Comparison of ENCODE assay signal across 28 cellular contexts in genomic region chr6:111211411-111212030, GRCh38.
DNase-seq lines count a peak whose midpoint lies in the region; ATAC-seq and TF ChIP-seq lines count a peak whose summit lies in the region.
"Had no signal": no experiment of that assay in that cellular context is flagged by ENCODE, and none has a peak within 500 bp of the region (broad histone marks: within the 10 kb centered on the region; RNA-seq: fewer than 3 reads in every experiment).

No MANE protein-coding gene starts in this region.

- H3K4me3 ChIP-seq in endodermal cell (ENCODE audit: low read length) (no peak overlapping the region), mesendoderm (ENCODE audit: low read length) (no peak overlapping the region)
- H3K4me3 ChIP-seq: BLaER1, cardiac muscle cell, lung, pancreas, Peyer's patch, right atrium auricular region, SJCRH30, spleen, suprapubic skin had no signal

- no peak overlapping the region for H3K4me2 ChIP-seq in mesendoderm (ENCODE audit: low read length)
- H3K4me2 ChIP-seq: BLaER1 had no signal

- no peak overlapping the region for H3K18ac ChIP-seq in mesendoderm (ENCODE audit: low read length)

- H3K27me3 Mint-ChIP-seq in endodermal cell (ENCODE audit: insufficient read depth): no peaks in the 10 kb centered on the region
- H3K27me3 Mint-ChIP-seq: activated CD8-positive, alpha-beta T cell treated with anti-CD3 and anti-CD28 coated beads for 36 hours had no signal

- H3K79me2 ChIP-seq in mesendoderm (ENCODE audit: control insufficient read depth, insufficient read depth, low read length): no peaks in the 10 kb centered on the region

- in situ Hi-C loops in G401 (cut with HindIII; ENCODE audit: low sequenced_read_pairs): no loop called here

- no peaks in the 10 kb centered on the region for H3K79me1 ChIP-seq in mesendoderm (ENCODE audit: low read length)

- H3K9ac ChIP-seq in endodermal cell (ENCODE audit: extremely low read depth, low read length, poor library complexity, severe bottlenecking) (no peak overlapping the region), mesendoderm (ENCODE audit: low read length) (no peak overlapping the region)
- H3K9ac ChIP-seq: BLaER1 had no signal

- no peaks in the 10 kb centered on the region for H3K9me3 Mint-ChIP-seq in endodermal cell
- H3K9me3 Mint-ChIP-seq: activated CD8-positive, alpha-beta T cell treated with anti-CD3 and anti-CD28 coated beads for 36 hours; activated naive CD4-positive, alpha-beta T cell treated with anti-CD3 and anti-CD28 coated beads, Interleukin-2, amount 50 U/mL, for 72 hours; activated T-helper 2 cell treated with anti-CD3 and anti-CD28 coated beads, Interferon-gamma antibody, Interleukin-2, Interleukin-4, amounts not matched to agents 10 μg/mL and 5 μg/mL and 100 μg/mL, durations not matched to agents 14 hours and 24 hours and 36 hours had no signal

- no peaks in the 10 kb centered on the region for H3K36me3 ChIP-seq in KOPT-K1 (ENCODE audit: insufficient read depth, low read length)
- no peaks in the 10 kb centered on the region for H3K36me3 ChIP-seq in endodermal cell (ENCODE audit: control insufficient read depth, insufficient read depth, low read length)
- H3K36me3 ChIP-seq in mesendoderm (ENCODE audit: control insufficient read depth, insufficient read depth, low read length): no peaks in the 10 kb centered on the region
- H3K36me3 ChIP-seq: BLaER1, cardiac muscle cell, pancreas, Peyer's patch, right atrium auricular region, SJCRH30, spleen, suprapubic skin had no signal

- ATAC-seq in GM18870 (IDR thresholded peaks at IDR 0.05; ENCODE audit: unreplicated experiment): no peak
- ATAC-seq: activated CD8-positive, alpha-beta T cell treated with anti-CD3 and anti-CD28 coated beads for 36 hours; activated naive CD4-positive, alpha-beta T cell treated with anti-CD3 and anti-CD28 coated beads, Interleukin-2, amount 50 U/mL, for 72 hours; pancreas had no signal

- no peaks in the 10 kb centered on the region for H3K27me3 ChIP-seq in endodermal cell (ENCODE audit: control insufficient read depth, insufficient read depth, low read length, poor library complexity, severe bottlenecking)
- H3K27me3 ChIP-seq in mesendoderm (ENCODE audit: insufficient read depth, low read length, poor library complexity): no peaks in the 10 kb centered on the region
- H3K27me3 ChIP-seq: BLaER1, cardiac muscle cell, pancreas, Peyer's patch, right atrium auricular region, SJCRH30, spleen, suprapubic skin had no signal

- H3K4me1 Mint-ChIP-seq in endodermal cell: peaks cover 11% of the 10 kb centered on the region

- TF ChIP-seq CTCF in endodermal cell (conservative IDR thresholded peaks at IDR 0.05): no peak

- DNase-seq in G401 (ENCODE audit: low spot score): peak; percentile 20
- DNase-seq in endodermal cell: peak; percentile 51
- peak; percentile 28 for DNase-seq in mesendoderm
- DNase-seq in stimulated activated naive CD4-positive, alpha-beta T cell (lab: John Stamatoyannopoulos, UW): no peak
- DNase-seq in AML-193 (lab: John Stamatoyannopoulos, UW): no peak
- DNase-seq in stimulated activated CD4-positive, alpha-beta T cell treated with anti-CD3 and anti-CD28 coated beads, Interleukin-1b, Interleukin-23, amount 100 ng/mL, for 48 hours: no peak
- DNase-seq: activated CD4-positive, alpha-beta T cell treated with anti-CD3 and anti-CD28 coated beads for 1 hour; activated CD8-positive, alpha-beta T cell treated with anti-CD3 and anti-CD28 coated beads for 36 hours; dermis blood vessel endothelial cell; DMS79 treated with DMSO at 0.1 percent for 48 hours; kidney glomerular epithelial cell; NCI-H1048; NCI-H1694; NCI-H524; pancreas; Peyer's patch; spleen; stimulated activated CD4-positive, alpha-beta T cell treated with anti-CD3 and anti-CD28 coated beads, Interleukin-2, amount 100 ng/mL, for 48 hours had no signal

- H3K27ac Mint-ChIP-seq in endodermal cell: no peak overlapping the region
- H3K27ac Mint-ChIP-seq: activated CD8-positive, alpha-beta T cell treated with anti-CD3 and anti-CD28 coated beads for 36 hours; activated naive CD4-positive, alpha-beta T cell treated with anti-CD3 and anti-CD28 coated beads, Interleukin-2, amount 50 U/mL, for 72 hours; activated T-helper 2 cell treated with anti-CD3 and anti-CD28 coated beads, Interferon-gamma antibody, Interleukin-2, Interleukin-4, amounts not matched to agents 10 μg/mL and 5 μg/mL and 100 μg/mL, durations not matched to agents 14 hours and 24 hours and 36 hours had no signal

- no peak overlapping the region for H2AK5ac ChIP-seq in mesendoderm (ENCODE audit: low read length)

- H2BK5ac ChIP-seq in mesendoderm (ENCODE audit: low read length): no peak overlapping the region

- 86 to 96% methylated on average over 2 to 6 of the region's 6 CpGs for WGBS in endodermal cell (ENCODE audit: insufficient coverage in 1 of 2, insufficient read length in 1 of 2), 2 experiments
- no CpG with 5 or more reads among the region's 6 CpGs for WGBS in mesendoderm (ENCODE audit: extremely low coverage, insufficient coverage, low lambda C conversion rate)

- H3K56ac ChIP-seq in mesendoderm (ENCODE audit: low read length): no peak overlapping the region

- H3K27ac ChIP-seq in KOPT-K1 (ENCODE audit: low read depth, low read length, poor library complexity, severe bottlenecking) (peak overlapping the region; percentile 11), endodermal cell (ENCODE audit: low read depth, low read length) (no peak overlapping the region), mesendoderm (ENCODE audit: low read depth, low read length) (no peak overlapping the region)
- H3K27ac ChIP-seq: BLaER1, cardiac muscle cell, pancreas, Peyer's patch, right atrium auricular region, SJCRH30, spleen, suprapubic skin had no signal

- H3K4me1 ChIP-seq in endodermal cell (ENCODE audit: control insufficient read depth, insufficient read depth, low read length): no peaks in the 10 kb centered on the region
- H3K4me1 ChIP-seq in mesendoderm (ENCODE audit: control insufficient read depth, low read depth, low read length): peaks cover 3% of the 10 kb centered on the region
- H3K4me1 ChIP-seq: BLaER1, Peyer's patch, SJCRH30, spleen, suprapubic skin had no signal

- no peak overlapping the region for H3K23ac ChIP-seq in mesendoderm (ENCODE audit: low read length)

- H2BK120ac ChIP-seq in mesendoderm (ENCODE audit: low read depth, low read length): no peak overlapping the region

- H3K36me3 Mint-ChIP-seq in endodermal cell (ENCODE audit: low read depth): no peaks in the 10 kb centered on the region
- H3K36me3 Mint-ChIP-seq: activated naive CD4-positive, alpha-beta T cell treated with anti-CD3 and anti-CD28 coated beads, Interleukin-2, amount 50 U/mL, for 72 hours had no signal

- H3K9me3 ChIP-seq in KOPT-K1 (ENCODE audit: insufficient read depth, low read length, poor library complexity, severe bottlenecking): no peaks in the 10 kb centered on the region
- no peaks in the 10 kb centered on the region for H3K9me3 ChIP-seq in endodermal cell (ENCODE audit: control insufficient read depth, low read length)
- H3K9me3 ChIP-seq: BLaER1, pancreas, Peyer's patch, right atrium auricular region, SJCRH30, spleen, suprapubic skin had no signal

- no peak overlapping the region for H2BK15ac ChIP-seq in mesendoderm (replicated peaks; ENCODE audit: low read depth)

- no peak overlapping the region for H3K4me3 Mint-ChIP-seq in endodermal cell
- H3K4me3 Mint-ChIP-seq: activated CD8-positive, alpha-beta T cell treated with anti-CD3 and anti-CD28 coated beads for 36 hours had no signal

- no peak overlapping the region for H4K5ac ChIP-seq in mesendoderm (ENCODE audit: low read length)

- H3K4ac ChIP-seq in mesendoderm (ENCODE audit: low read depth, low read length): no peak overlapping the region

- H4K8ac ChIP-seq in mesendoderm (ENCODE audit: low read depth, low read length): no peak overlapping the region

Comparison
In these comparisons a context has a peak if more than half of its experiments do, and no peak if none do; other contexts are left out.
1. DNase-seq: peak in G401 (single experiment), endodermal cell (single experiment) and mesendoderm (single experiment); none in stimulated activated naive CD4-positive, alpha-beta T cell (0 of 6), AML-193 (0 of 2) and stimulated activated CD4-positive, alpha-beta T cell treated with anti-CD3 and anti-CD28 coated beads, Interleukin-1b, Interleukin-23, amount 100 ng/mL, for 48 hours (single experiment).